ENCODE assay signal across 8 cellular contexts in genomic region chr17:17682737-17683675, GRCh38. TPM values are rescaled to one million over a fixed set of nuclear protein-coding genes. Genes with fewer than 3 reads are reported as not detected.
DNase-seq lines count a peak whose midpoint lies in the region; ATAC-seq and TF ChIP-seq lines count a peak whose summit lies in the region.

No MANE protein-coding gene starts in this region.

- no peaks in the 10 kb centered on the region for H3K9me3 Mint-ChIP-seq in activated naive CD4-positive, alpha-beta T cell treated with anti-CD3 and anti-CD28 coated beads for 36 hours

- H3K4me1 ChIP-seq in RWPE2 (ENCODE audit: insufficient read depth, poor library complexity, severe bottlenecking): peaks cover 43% of the 10 kb centered on the region
- peaks cover 40 to 57% (median 42%) of the 10 kb centered on the region in 4 donors for H3K4me1 ChIP-seq in upper lobe of left lung

- TF ChIP-seq POLR2A in upper lobe of left lung (IDR thresholded peaks at IDR 0.05): peak in 1 of 4 donors; percentile 17

- H3K27me3 ChIP-seq in RWPE2 (ENCODE audit: insufficient read depth, poor library complexity, severe bottlenecking) (no peaks in the 10 kb centered on the region), upper lobe of left lung (no peaks in the 10 kb centered on the region)

- TF ChIP-seq EP300 in upper lobe of left lung (IDR thresholded peaks at IDR 0.05): no peak

- H3K36me3 ChIP-seq in RWPE2 (ENCODE audit: low read depth) (peaks cover 9% of the 10 kb centered on the region), upper lobe of left lung (no peaks in the 10 kb centered on the region)

- 3 to 5% methylated on average over 22 to 24 of the region's 57 CpGs for WGBS in upper lobe of left lung, 2 donors

- no peaks in the 10 kb centered on the region for H3K36me3 Mint-ChIP-seq in activated naive CD4-positive, alpha-beta T cell treated with anti-CD3 and anti-CD28 coated beads for 36 hours (ENCODE audit: low read depth)

- ATAC-seq in HG03175 (IDR thresholded peaks at IDR 0.05; ENCODE audit: unreplicated experiment) (peak; percentile 31), RWPE2 (ENCODE audit: low read depth) (peak; percentile 36), upper lobe of left lung (ENCODE audit: low FRiP score in 2 of 2) (peak; percentile 50 to 74)

- H3K4me3 ChIP-seq in RWPE2 (ENCODE audit: severe bottlenecking) (peak overlapping the region; percentile 99), upper lobe of left lung (peak overlapping the region; percentile 63 to 96 (median 74))

- peak overlapping the region; percentile 90 for H3K27ac Mint-ChIP-seq in activated naive CD4-positive, alpha-beta T cell treated with anti-CD3 and anti-CD28 coated beads for 36 hours

- no peaks in the 10 kb centered on the region for H3K27me3 Mint-ChIP-seq in activated naive CD4-positive, alpha-beta T cell treated with anti-CD3 and anti-CD28 coated beads for 36 hours (ENCODE audit: low read depth)

- CTCF ChIA-PET in activated naive CD4-positive, alpha-beta T cell treated with anti-CD3 and anti-CD28 coated beads for 36 hours (lab: Charles Lee): interaction anchor here (0.6 to 2.3 kb wide), 8 partner anchors 10 to 350 kb away, joined by 3 to 9 read pairs (median 3); no protein-coding TSS in a partner anchor

- H3K4me3 Mint-ChIP-seq in activated naive CD4-positive, alpha-beta T cell treated with anti-CD3 and anti-CD28 coated beads for 36 hours: peak overlapping the region; percentile 88

- no peaks in the 10 kb centered on the region for H3K9me3 ChIP-seq in RWPE2 (ENCODE audit: severe bottlenecking)
- no peaks in the 10 kb centered on the region for H3K9me3 ChIP-seq in upper lobe of left lung

- TF ChIP-seq CTCF in RWPE2 (IDR thresholded peaks at IDR 0.05; ENCODE audit: poor library complexity, severe bottlenecking) (no peak), upper lobe of left lung (IDR thresholded peaks at IDR 0.05) (peak in 1 of 6 experiments; percentile 3)

- peaks cover 23% of the 10 kb centered on the region for H3K4me1 Mint-ChIP-seq in activated naive CD4-positive, alpha-beta T cell treated with anti-CD3 and anti-CD28 coated beads for 36 hours (ENCODE audit: low read depth)

- H3K27ac ChIP-seq in RWPE2 (ENCODE audit: poor library complexity, severe bottlenecking) (peak overlapping the region; percentile 98), upper lobe of left lung (peak overlapping the region; percentile 90 to 94 (median 93))

- intact Hi-C loops in activated naive CD4-positive, alpha-beta T cell treated with anti-CD3 and anti-CD28 coated beads for 36 hours (cut with micrococcal nuclease): loop anchor here (1.0 to 5.0 kb wide), 8 partner anchors 9 to 404 kb away; partner anchors contain the start of gene DRG2

- DNase-seq in NCI-H2029 (lab: John Stamatoyannopoulos, UW) (peak; percentile 15), NCI-H2029 treated with DMSO at 0.1 percent for 48 hours (lab: John Stamatoyannopoulos, UW) (no peak), RWPE2 (ENCODE audit: low spot score) (no peak), globus pallidus (ENCODE audit: low spot score) (peak; percentile 64), occipital lobe (lab: John Stamatoyannopoulos, UW) (peak; percentile 61), upper lobe of left lung (peak; percentile 64 to 95)
- peak; percentile 85 for DNase-seq in activated naive CD4-positive, alpha-beta T cell treated with anti-CD3 and anti-CD28 coated beads for 36 hours

RNA-seq across cellular contexts. Expression of gene RAI1, which starts 1.7 kb away (rescaled TPM):
- 10 to 100 TPM in 1 of 2 experiments, 1 to 10 TPM in 1; 9.2 to 12.0 TPM for total RNA-seq in activated naive CD4-positive, alpha-beta T cell treated with anti-CD3 and anti-CD28 coated beads for 36 hours
- 14.3 TPM for total RNA-seq in occipital lobe
- total RNA-seq in upper lobe of left lung: 10 to 100 TPM; 33.8 to 76.6 (median 41.2) TPM

Comparison
In these comparisons a context has a peak if more than half of its experiments do, and no peak if none do; other contexts are left out.
1. DNase-seq: peak in NCI-H2029 (single experiment), activated naive CD4-positive, alpha-beta T cell treated with anti-CD3 and anti-CD28 coated beads for 36 hours (single experiment), globus pallidus (single experiment), occipital lobe (single experiment) and upper lobe of left lung (2 of 2); none in NCI-H2029 treated with DMSO at 0.1 percent for 48 hours (single experiment) and RWPE2 (single experiment).
2. Peak in every context shown above with its lines, with median percentiles within 50 percentile points of each other: ATAC-seq.